1 cellular context compared by ENCODE assay signal in the genomic region with DNA sequence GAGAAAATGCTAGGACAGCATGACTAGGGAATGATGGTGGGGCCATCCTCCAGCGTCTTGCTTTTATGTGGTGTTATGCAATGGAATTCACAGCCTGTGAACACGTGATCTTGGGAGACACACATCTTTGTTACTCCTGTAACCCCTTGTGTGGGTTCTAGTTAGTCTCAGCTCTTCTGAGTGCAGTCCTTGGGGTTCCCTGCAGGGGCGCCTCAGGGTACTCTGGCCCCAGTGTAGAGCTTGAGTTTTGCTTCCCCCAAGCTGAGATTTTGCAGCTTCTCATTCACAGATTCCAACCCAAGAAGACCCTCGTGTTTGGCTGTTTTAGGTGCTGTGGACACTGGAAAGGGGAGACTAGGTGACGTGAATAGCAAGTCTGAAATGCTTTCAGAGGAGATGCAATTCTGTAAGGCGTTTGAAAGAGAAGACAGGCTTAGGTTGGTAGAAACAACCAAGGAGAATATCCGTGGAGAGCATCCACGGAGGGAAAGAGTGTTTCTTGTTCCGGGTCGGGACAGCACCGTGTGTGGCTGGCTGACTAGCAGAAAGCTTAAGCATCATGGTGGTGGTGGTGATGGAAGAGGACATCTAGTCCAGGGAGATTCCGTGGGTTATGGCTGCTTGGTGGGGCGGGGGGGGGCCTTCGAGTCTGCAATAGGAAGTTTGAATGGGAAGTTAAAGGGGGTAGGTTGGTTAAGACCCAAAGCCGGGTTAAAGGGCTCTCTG.
TF ChIP-seq lines count a peak whose summit lies in the region.

No MANE protein-coding gene starts in this region.

TF ChIP-seq in SK-N-SH treated with all-trans-retinoic acid at 6 μM for 48 hours, 23 proteins besides CTCF, POLR2A, EP300 and RAD21 (continued from another document):
- TF ChIP-seq, protein P1, sequence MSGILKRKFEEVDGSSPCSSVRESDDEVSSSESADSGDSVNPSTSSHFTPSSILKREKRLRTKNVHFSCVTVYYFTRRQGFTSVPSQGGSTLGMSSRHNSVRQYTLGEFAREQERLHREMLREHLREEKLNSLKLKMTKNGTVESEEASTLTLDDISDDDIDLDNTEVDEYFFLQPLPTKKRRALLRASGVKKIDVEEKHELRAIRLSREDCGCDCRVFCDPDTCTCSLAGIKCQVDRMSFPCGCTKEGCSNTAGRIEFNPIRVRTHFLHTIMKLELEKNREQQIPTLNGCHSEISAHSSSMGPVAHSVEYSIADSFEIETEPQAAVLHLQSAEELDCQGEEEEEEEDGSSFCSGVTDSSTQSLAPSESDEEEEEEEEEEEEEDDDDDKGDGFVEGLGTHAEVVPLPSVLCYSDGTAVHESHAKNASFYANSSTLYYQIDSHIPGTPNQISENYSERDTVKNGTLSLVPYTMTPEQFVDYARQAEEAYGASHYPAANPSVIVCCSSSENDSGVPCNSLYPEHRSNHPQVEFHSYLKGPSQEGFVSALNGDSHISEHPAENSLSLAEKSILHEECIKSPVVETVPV (CRISPR knock-in tag; IDR thresholded peaks at IDR 0.05) = no peak
- TF ChIP-seq SNAI2 (CRISPR knock-in tag; IDR thresholded peaks at IDR 0.05) (no peak), ARNTL (CRISPR knock-in tag; IDR thresholded peaks at IDR 0.05; ENCODE audit: borderline replicate concordance, low read depth) (no peak), ZC3H10 (CRISPR knock-in tag; IDR thresholded peaks at IDR 0.05) (no peak)
